In the genomic region with DNA sequence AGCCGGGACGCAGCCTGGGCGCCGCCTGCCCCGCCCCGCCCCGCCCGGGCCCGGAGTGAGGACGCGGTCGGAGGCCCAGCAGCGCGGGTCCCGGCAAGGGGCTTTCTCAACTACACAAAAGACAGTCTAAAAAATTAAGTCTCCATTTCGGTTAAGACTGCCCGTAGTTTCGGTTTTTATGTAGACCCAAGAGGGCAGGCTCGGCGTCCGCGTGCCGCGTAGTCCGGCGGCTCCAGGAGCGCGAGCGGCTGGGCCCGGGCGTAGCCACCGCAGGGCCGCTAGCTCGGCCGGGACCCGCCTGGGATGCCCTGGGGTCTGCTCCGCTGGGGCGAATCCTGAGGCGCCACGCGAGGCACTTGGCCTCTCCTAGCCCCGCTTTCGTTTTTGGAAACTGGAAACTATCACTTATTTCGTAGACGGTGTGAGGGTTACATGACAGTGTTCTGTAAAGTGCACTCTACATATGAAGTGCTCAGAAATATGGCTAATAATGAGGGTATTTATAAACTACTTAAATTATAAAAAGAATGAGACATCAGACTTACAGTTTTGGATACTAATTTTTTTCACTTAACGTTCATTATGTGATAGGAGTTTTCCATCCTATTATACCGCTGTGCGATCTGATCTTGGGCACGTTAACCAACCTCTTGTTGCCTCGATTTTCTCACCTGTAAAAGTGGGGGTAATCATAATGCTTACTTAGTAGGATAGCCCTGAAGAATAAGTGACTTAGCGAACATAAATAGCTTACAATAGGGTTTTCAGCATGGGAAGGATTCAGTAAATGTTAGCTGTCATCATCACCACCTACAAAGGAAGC, we compare ENCODE assay signal across 8 cellular contexts. TPM values are rescaled to one million over a fixed set of nuclear protein-coding genes. Genes with fewer than 3 reads are reported as not detected.
DNase-seq lines count a peak whose midpoint lies in the region; TF ChIP-seq lines count a peak whose summit lies in the region.

No MANE protein-coding gene starts in this region.

- H3K4me3 ChIP-seq in HAP-1 (peak overlapping the region; percentile 51), epithelial cell of esophagus (ENCODE audit: low read length) (peak overlapping the region; percentile 59), mucosa of rectum (ENCODE audit: low read length in 2 of 2) (peak overlapping the region; percentile 59 to 77), stomach smooth muscle (ENCODE audit: low read length in 2 of 2) (peak overlapping the region; percentile 87)

- H3K27ac ChIP-seq in mucosa of rectum (ENCODE audit: low read depth in 2 of 2, low read length in 2 of 2), result peak overlapping the region; percentile 57 to 63
- H3K27ac ChIP-seq in stomach smooth muscle (ENCODE audit: low read length), result peak overlapping the region; percentile 53

- peaks cover 15% of the 10 kb centered on the region for H3K4me1 ChIP-seq in HAP-1
- peaks cover 0 to 4% of the 10 kb centered on the region in 2 donors for H3K4me1 ChIP-seq in mucosa of rectum (ENCODE audit: control insufficient read depth in 2 of 2, insufficient read depth in 2 of 2, low read length in 2 of 2)
- H3K4me1 ChIP-seq in stomach smooth muscle (ENCODE audit: control insufficient read depth, insufficient read depth, low read length), result peaks cover 12% of the 10 kb centered on the region

- H3K27me3 ChIP-seq in HAP-1 (ENCODE audit: low read depth) (no peaks in the 10 kb centered on the region), mucosa of rectum (ENCODE audit: control insufficient read depth in 2 of 2, insufficient read depth in 2 of 2, low read length in 2 of 2) (peaks cover 0 to 4% of the 10 kb centered on the region in 2 donors), stomach smooth muscle (ENCODE audit: control insufficient read depth in 1 of 2, insufficient read depth in 2 of 2, low read length in 2 of 2) (no peaks in the 10 kb centered on the region)

- H3K9ac ChIP-seq in mucosa of rectum (ENCODE audit: low read depth in 1 of 2, low read length in 2 of 2), result peak overlapping the region; percentile 36 to 58
- H3K9ac ChIP-seq in stomach smooth muscle (ENCODE audit: low read length in 2 of 2), result peak overlapping the region; percentile 92 to 94

- DNase-seq in NCI-H1417 (lab: John Stamatoyannopoulos, UW), result peak in 2 of 3 experiments; percentile 73 to 84
- no peak for DNase-seq in NCI-H1417 treated with DMSO at 0.1 percent for 48 hours (lab: John Stamatoyannopoulos, UW)
- peak in 1 of 2 experiments; percentile 63 for DNase-seq in HAP-1 (ENCODE audit: low spot score in 2 of 2)
- DNase-seq in M059J (ENCODE audit: low read depth), result peak; percentile 55
- peak; percentile 9 to 16 for DNase-seq in activated CD8-positive, alpha-beta memory T cell treated with anti-CD3 and anti-CD28 coated beads for 1 hour (ENCODE audit: extremely low read depth in 1 of 2, low read depth in 1 of 2)
- peak; percentile 32 for DNase-seq in epithelial cell of esophagus (ENCODE audit: low read depth)

- H3K36me3 ChIP-seq in HAP-1 (replicated peaks) (no peaks in the 10 kb centered on the region), mucosa of rectum (ENCODE audit: control insufficient read depth in 2 of 2, insufficient read depth in 2 of 2, low read length in 2 of 2) (no peaks in the 10 kb centered on the region), stomach smooth muscle (ENCODE audit: control insufficient read depth in 2 of 2, insufficient read depth in 2 of 2, low read length in 2 of 2) (no peaks in the 10 kb centered on the region)

- no peak for TF ChIP-seq CTCF in epithelial cell of esophagus (IDR thresholded peaks at IDR 0.05; ENCODE audit: insufficient read depth, low read depth, low read length, missing control alignments)

- in situ Hi-C loops in HAP-1 (cut with MboI; ENCODE audit: low sequenced_read_pairs), result no loop called here

- H3K9me3 ChIP-seq in HAP-1, result no peaks in the 10 kb centered on the region
- no peaks in the 10 kb centered on the region for H3K9me3 ChIP-seq in mucosa of rectum (ENCODE audit: control insufficient read depth in 2 of 2, low read length in 2 of 2)
- H3K9me3 ChIP-seq in stomach smooth muscle (ENCODE audit: control insufficient read depth in 2 of 2, low read length in 2 of 2), result no peaks in the 10 kb centered on the region

RNA-seq across cellular contexts. Expression of a gene that starts 0.6 kb away (rescaled TPM):
- total RNA-seq in M059J (2014; rRNA removed; shearing (Covaris generic)), result 30.6 and 43.6 TPM in 2 replicates

RNA-seq across cellular contexts. Expression of a gene that starts 29.7 kb away (rescaled TPM):
- total RNA-seq in M059J (2014; rRNA removed; shearing (Covaris generic)), result 102 and 109 TPM in 2 replicates
